In genomic region chr6:20403080-20403765, GRCh38 we compare ENCODE assay signal across 8 cellular contexts. TPM values are rescaled to one million over a fixed set of nuclear protein-coding genes. Genes with fewer than 3 reads are reported as not detected.
DNase-seq lines count a peak whose midpoint lies in the region; ATAC-seq lines count a peak whose summit lies in the region.

No MANE protein-coding gene starts in this region.

- H3K4me2 ChIP-seq in mesenchymal stem cell (ENCODE audit: low read length, poor library complexity, severe bottlenecking) = peak overlapping the region; percentile 97

- no peaks in the 10 kb centered on the region for H3K27me3 ChIP-seq in mesenchymal stem cell (ENCODE audit: control insufficient read depth in 1 of 2, insufficient read depth in 1 of 2, low read length in 2 of 2)

- peaks cover 3 to 8% of the 10 kb centered on the region in 2 experiments for H3K36me3 ChIP-seq in mesenchymal stem cell (ENCODE audit: control insufficient read depth in 1 of 2, insufficient read depth in 2 of 2, low read depth in 1 of 2, low read length in 2 of 2)

- peak overlapping the region; percentile 91 for H4K8ac ChIP-seq in mesenchymal stem cell (ENCODE audit: low read length)

- peaks cover 1% of the 10 kb centered on the region for H3K79me1 ChIP-seq in mesenchymal stem cell (replicated peaks; ENCODE audit: low read length, poor library complexity, severe bottlenecking)

- ATAC-seq in GM19351 (IDR thresholded peaks at IDR 0.05; ENCODE audit: unreplicated experiment) = peak; percentile 44
- peak; percentile 27 for ATAC-seq in HG03469 (IDR thresholded peaks at IDR 0.05; ENCODE audit: unreplicated experiment)

- no peak overlapping the region for H2AFZ ChIP-seq in mesenchymal stem cell (ENCODE audit: low read depth, low read length)

- H3K18ac ChIP-seq in mesenchymal stem cell (ENCODE audit: low read depth in 1 of 2, low read length in 2 of 2) = peak overlapping the region; percentile 97 to 99

- no peaks in the 10 kb centered on the region for H3K9me3 ChIP-seq in mesenchymal stem cell (ENCODE audit: control insufficient read depth, low read length)

- DNase-seq in CD1c-positive myeloid dendritic cell (ENCODE audit: extremely low spot score) = peak; percentile 95
- peak; percentile 80 for DNase-seq in NCI-H82 treated with DMSO at 0.1 percent for 48 hours (lab: John Stamatoyannopoulos, UW; ENCODE audit: unreplicated experiment)
- peak; percentile 65 to 70 for DNase-seq in activated CD8-positive, alpha-beta memory T cell treated with anti-CD3 and anti-CD28 coated beads for 1 hour (ENCODE audit: extremely low read depth in 1 of 2, low read depth in 1 of 2)
- DNase-seq in effector CD4-positive, alpha-beta T cell = peak; percentile 81
- peak; percentile 93 for DNase-seq in mesenchymal stem cell
- peak; percentile 80 for DNase-seq in stimulated activated CD8-positive, alpha-beta memory T cell treated with anti-CD3 and anti-CD28 coated beads, Interleukin-12 subunit alpha, Interleukin-12 subunit beta, amount 100 ng/mL, for 24 hours (ENCODE audit: extremely low read depth)

- H4K91ac ChIP-seq in mesenchymal stem cell (ENCODE audit: low read length) = peak overlapping the region; percentile 98

- H3K4me1 ChIP-seq in mesenchymal stem cell (ENCODE audit: control insufficient read depth, insufficient read depth, low read depth, low read length) = peaks cover 3% of the 10 kb centered on the region

- H2BK12ac ChIP-seq in mesenchymal stem cell (ENCODE audit: low read length in 2 of 2) = no peak overlapping the region

- peak overlapping the region; percentile 85 for H2BK5ac ChIP-seq in mesenchymal stem cell (ENCODE audit: low read depth, low read length, poor library complexity, severe bottlenecking)

- H3K23ac ChIP-seq in mesenchymal stem cell (ENCODE audit: low read length in 2 of 2) = no peak overlapping the region

- 0% methylated on average over 7 of the region's 72 CpGs for WGBS in mesenchymal stem cell

- peak overlapping the region; percentile 77 to 89 for H3K4me3 ChIP-seq in mesenchymal stem cell (ENCODE audit: insufficient read depth in 1 of 2, low read depth in 1 of 2, low read length in 2 of 2)

- H3K4ac ChIP-seq in mesenchymal stem cell (ENCODE audit: low read depth in 1 of 2, low read length in 2 of 2) = peak overlapping the region; percentile 80 to 95

- H3K27ac ChIP-seq in mesenchymal stem cell (ENCODE audit: low read length, poor library complexity, severe bottlenecking) = peak overlapping the region; percentile 96

- H3K9ac ChIP-seq in mesenchymal stem cell (ENCODE audit: low read length) = peak overlapping the region; percentile 94

- no peak overlapping the region for H2AK5ac ChIP-seq in mesenchymal stem cell (ENCODE audit: low read length, severe bottlenecking)

- no peak overlapping the region for H3K14ac ChIP-seq in mesenchymal stem cell (ENCODE audit: low read length in 2 of 2)

- peak overlapping the region; percentile 69 for H2BK15ac ChIP-seq in mesenchymal stem cell (ENCODE audit: low read depth, poor library complexity, severe bottlenecking)

- peak overlapping the region; percentile 100 for H2BK120ac ChIP-seq in mesenchymal stem cell (ENCODE audit: low read depth, low read length)

RNA-seq across cellular contexts. Expression of gene E2F3, which starts 1.5 kb away (rescaled TPM):
- polyA plus RNA-seq in mesenchymal stem cell (2013, experiment 1 of 2) = 17.5 TPM
- polyA plus RNA-seq in mesenchymal stem cell (2013, experiment 2 of 2) = 17.7 TPM

Comparison
In these comparisons a context has a peak if more than half of its experiments do, and no peak if none do; other contexts are left out.
1. Peak in every context shown above with its lines: DNase-seq, ATAC-seq, H3K4me3 ChIP-seq and H3K27ac ChIP-seq.